In the genomic region with DNA sequence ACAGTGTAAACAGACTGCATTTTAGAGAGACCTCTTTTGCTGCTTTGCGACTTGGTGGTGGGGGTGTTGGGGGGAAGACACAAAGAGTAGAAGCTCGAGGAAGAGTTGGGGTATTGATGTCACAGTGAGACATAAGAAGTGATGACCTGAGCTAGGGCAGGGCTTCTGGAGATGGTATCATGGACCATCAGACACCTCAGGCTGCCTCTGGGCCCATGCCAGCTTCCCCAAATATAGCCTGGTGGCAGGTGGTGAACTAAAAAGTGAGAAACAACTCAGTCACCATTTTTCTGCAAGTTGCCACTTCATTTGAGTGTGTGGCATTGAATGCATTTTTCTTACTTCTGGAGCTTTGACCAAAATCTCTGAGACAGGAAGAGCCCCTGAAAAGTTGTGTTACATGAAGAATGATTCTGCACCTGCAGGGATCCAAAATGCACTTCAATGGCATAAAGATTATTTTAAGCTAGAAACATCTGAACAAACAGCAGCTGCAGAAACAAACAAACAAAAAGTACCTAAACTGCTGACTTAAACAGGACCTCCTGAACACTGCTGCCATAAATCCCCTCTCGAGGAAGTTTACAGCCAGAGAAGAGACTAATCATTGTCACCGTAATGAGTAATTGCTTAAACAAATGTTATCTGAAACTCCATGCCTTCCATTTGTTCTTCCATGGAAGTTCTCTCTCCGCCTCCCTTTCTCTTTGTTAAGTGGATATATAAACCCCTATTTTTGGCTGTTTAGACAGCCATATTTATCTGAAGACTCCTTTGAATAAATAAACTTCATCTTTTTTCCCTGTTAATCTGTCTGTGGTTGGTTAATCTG, we compare ENCODE assay signal across 16 cellular contexts. TPM values are rescaled to one million over a fixed set of nuclear protein-coding genes. Genes with fewer than 3 reads are reported as not detected.
DNase-seq lines count a peak whose midpoint lies in the region; ATAC-seq and TF ChIP-seq lines count a peak whose summit lies in the region.
"Had no signal": no experiment of that assay in that cellular context is flagged by ENCODE, and none has a peak within 500 bp of the region (broad histone marks: within the 10 kb centered on the region; RNA-seq: fewer than 3 reads in every experiment).

No MANE protein-coding gene starts in this region.

- H3K9me3 ChIP-seq in colonic mucosa (no peaks in the 10 kb centered on the region), neuron (ENCODE audit: low read length) (no peaks in the 10 kb centered on the region)
- H3K9me3 ChIP-seq: mucosa of descending colon had no signal

- no peak for TF ChIP-seq CTCF in colonic mucosa (IDR thresholded peaks at IDR 0.05)

- intact Hi-C loops in colonic mucosa (cut with DNase I), result loop anchor here (5.0 kb wide), 1 partner anchor 80 kb away; no protein-coding TSS in a partner anchor

- no peaks in the 10 kb centered on the region for H3K27me3 ChIP-seq in colonic mucosa
- H3K27me3 ChIP-seq in neuron (ENCODE audit: insufficient read depth, low read length), result peaks cover 11% of the 10 kb centered on the region

- H3K9ac ChIP-seq in colonic mucosa (ENCODE audit: low read depth in 2 of 2, low read length in 2 of 2), result no peak overlapping the region

- no peak overlapping the region for H3K27ac ChIP-seq in colonic mucosa

- peak overlapping the region; percentile 97 for H2AFZ ChIP-seq in neuron (ENCODE audit: low read depth, low read length)

- no peaks in the 10 kb centered on the region for H3K4me1 ChIP-seq in colonic mucosa
- H3K4me1 ChIP-seq in neuron (ENCODE audit: insufficient read depth, low read length), result peaks cover 2% of the 10 kb centered on the region

- H3K36me3 ChIP-seq in colonic mucosa (no peaks in the 10 kb centered on the region), neuron (ENCODE audit: insufficient read depth, low read length) (no peaks in the 10 kb centered on the region)

- H3K4me3 ChIP-seq in colonic mucosa (no peak overlapping the region), neuron (ENCODE audit: low read length) (no peak overlapping the region)
- H3K4me3 ChIP-seq: GM12878, mucosa of descending colon had no signal

- no peak for ATAC-seq in GM18870 (IDR thresholded peaks at IDR 0.05; ENCODE audit: unreplicated experiment)
- ATAC-seq: activated naive CD8-positive, alpha-beta T cell treated with anti-CD3 and anti-CD28 coated beads, Interleukin-2, amount 50 U/mL, for 24 hours had no signal

- peak; percentile 28 for DNase-seq in DMS53 treated with DMSO at 0.1 percent for 48 hours (lab: John Stamatoyannopoulos, UW; ENCODE audit: unreplicated experiment)
- DNase-seq in NAMALWA (ENCODE audit: low spot score), result peak; percentile 42
- peak; percentile 7 for DNase-seq in colonic mucosa
- no peak for DNase-seq in HT-29 (ENCODE audit: low spot score)
- DNase-seq in foreskin melanocyte, result no peak
- no peak for DNase-seq in A172 (ENCODE audit: low spot score)
- DNase-seq: GOT3; NCI-H187; stimulated activated CD4-positive, alpha-beta T cell treated with anti-CD3 and anti-CD28 coated beads, Interleukin-12 subunit alpha, Interleukin-12 subunit beta, amount 100 ng/mL, for 4 hours had no signal

RNA-seq across cellular contexts. Expression of a gene that starts 15.2 kb away (rescaled TPM):
- not detected for total RNA-seq in colonic mucosa
- total RNA-seq in HT-29 (2014; rRNA removed; shearing (Covaris generic)), result not detected in 2 replicates
- total RNA-seq in A172 (2014; rRNA removed; shearing (Covaris generic)), result not detected in 2 replicates
- total RNA-seq: fibroblast of lung, HT1080 had no signal

RNA-seq across cellular contexts. Expression of a gene that starts 54.2 kb away (rescaled TPM):
- total RNA-seq in colonic mucosa, result 10 to 100 TPM; 11.2 to 26.6 TPM
- 53.6 and 55.3 TPM in 2 replicates for total RNA-seq in HT-29 (2014; rRNA removed; shearing (Covaris generic))
- 19.7 and 22.4 TPM in 2 replicates for total RNA-seq in A172 (2014; rRNA removed; shearing (Covaris generic))

Comparison
In these comparisons a context has a peak if more than half of its experiments do, and no peak if none do; other contexts are left out.
1. DNase-seq: peak in DMS53 treated with DMSO at 0.1 percent for 48 hours (single experiment), NAMALWA (single experiment) and colonic mucosa (single experiment); none in HT-29 (single experiment), foreskin melanocyte (single experiment) and A172 (single experiment).